Comparison of ENCODE assay signal across 10 cellular contexts in the genomic region with DNA sequence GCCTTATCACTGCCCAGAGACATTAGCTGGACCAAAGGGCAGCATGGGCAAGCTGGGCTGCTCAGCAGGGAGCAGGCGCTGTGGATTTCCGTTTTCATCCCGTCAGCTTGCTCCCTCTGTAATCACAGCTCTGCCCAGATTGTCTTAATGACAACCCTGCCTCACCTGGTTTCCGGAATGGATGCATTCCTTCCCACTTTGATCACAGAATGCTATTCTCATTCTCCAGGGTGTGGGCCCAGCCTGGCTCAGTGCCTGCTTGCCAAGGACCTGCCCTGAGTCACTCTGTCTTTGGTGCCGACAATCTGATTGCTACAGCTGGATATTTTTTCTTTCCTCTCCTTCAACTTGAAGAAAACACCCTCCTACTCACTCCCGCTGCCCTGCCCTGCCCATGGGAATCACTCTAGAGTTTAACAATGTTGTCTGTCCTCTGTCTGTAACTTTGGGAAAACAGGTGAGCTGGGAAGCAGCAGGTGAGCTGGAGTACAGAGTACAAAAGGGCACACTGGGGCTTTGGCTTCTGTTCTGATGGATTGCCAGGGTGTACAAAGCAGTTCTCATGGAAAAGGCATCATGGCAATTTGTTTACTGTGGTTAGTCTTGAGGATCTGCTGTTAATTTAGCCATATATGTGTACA. TPM values are rescaled to one million over a fixed set of nuclear protein-coding genes. Genes with fewer than 3 reads are reported as not detected.
DNase-seq lines count a peak whose midpoint lies in the region; ATAC-seq and TF ChIP-seq lines count a peak whose summit lies in the region.
"Had no signal": no experiment of that assay in that cellular context is flagged by ENCODE, and none has a peak within 500 bp of the region (broad histone marks: within the 10 kb centered on the region; RNA-seq: fewer than 3 reads in every experiment).

No MANE protein-coding gene starts in this region.

- H3K4me3 Mint-ChIP-seq in WTC11 = no peak overlapping the region
- H3K4me3 Mint-ChIP-seq in stimulated activated memory B cell treated with anti-CD40 and anti-IgM and Interleukin-4, amounts not matched to agents 10 μg/mL and 1 μg/mL and 100 μg/mL, for 72 hours = no peak overlapping the region
- H3K4me3 Mint-ChIP-seq: CD4-positive, alpha-beta T cell had no signal

- no peak overlapping the region for H2AK9ac ChIP-seq in IMR-90 (replicated peaks; ENCODE audit: low read depth, low read length, poor library complexity)

- no peak overlapping the region for H4K8ac ChIP-seq in IMR-90 (ENCODE audit: low read depth in 2 of 2, low read length in 2 of 2)

- TF ChIP-seq CTCF in IMR-90 (conservative IDR thresholded peaks at IDR 0.05; ENCODE audit: low read depth, low read length) (no peak), WTC11 (IDR thresholded peaks at IDR 0.05) (no peak), lower leg skin (IDR thresholded peaks at IDR 0.05) (no peak)

- no peaks in the 10 kb centered on the region for H4K20me1 ChIP-seq in IMR-90 (ENCODE audit: insufficient read depth, low read length)

- no peak overlapping the region for H3K4ac ChIP-seq in IMR-90 (ENCODE audit: low read depth, low read length)

- H2BK20ac ChIP-seq in IMR-90 (ENCODE audit: low read depth, low read length) = no peak overlapping the region

- 65% methylated on average over 4 of the region's 6 CpGs; no CpG with 5 or more reads in 1 of the 2 experiments for WGBS in IMR-90 (ENCODE audit: extremely low coverage in 2 of 2, insufficient read length in 1 of 2), 2 experiments
- WGBS in lower leg skin, 2 donors = 28 to 38% methylated on average over 6 of the region's 6 CpGs

- no peak overlapping the region for H3K9ac ChIP-seq in IMR-90 (ENCODE audit: low read depth, low read length)

- H3K14ac ChIP-seq in IMR-90 (replicated peaks; ENCODE audit: low read depth, low read length) = no peak overlapping the region

- POLR2A ChIA-PET in IMR-90 (lab: Charles Lee; ENCODE audit: unreplicated experiment) = no interaction called here
- POLR2A ChIA-PET in WTC11 (lab: Charles Lee) = interaction anchor here (0.7 to 1.0 kb wide), 2 partner anchors 297 to 341 kb away, joined by 3 to 6 read pairs; no protein-coding TSS in a partner anchor

- H2BK120ac ChIP-seq in IMR-90 (ENCODE audit: low read depth, low read length) = no peak overlapping the region

- H3K4me1 ChIP-seq in IMR-90 (ENCODE audit: control insufficient read depth, insufficient read depth, low read length) (no peaks in the 10 kb centered on the region), HAP-1 (no peaks in the 10 kb centered on the region)

- H3K4me2 ChIP-seq in IMR-90 (ENCODE audit: low read depth, low read length) = no peak overlapping the region

- in situ Hi-C loops in IMR-90 (cut with MboI; ENCODE audit: low sequenced_read_pairs) = no loop called here
- in situ Hi-C loops in HAP-1 (cut with MboI; ENCODE audit: low sequenced_read_pairs) = no loop called here

- DNase-seq in COR-L47 (lab: John Stamatoyannopoulos, UW) (peak; percentile 69), IMR-90 (no peak), WTC11 (ENCODE audit: low spot score) (no peak), lower leg skin (ENCODE audit: low spot score in 2 of 2) (peak; percentile 45 to 86), HAP-1 (ENCODE audit: low spot score in 2 of 2) (no peak)
- DNase-seq in activated CD8-positive, alpha-beta memory T cell treated with anti-CD3 and anti-CD28 coated beads for 24 hours = no peak
- no peak for DNase-seq in activated naive CD4-positive, alpha-beta T cell treated with anti-CD3 and anti-CD28 coated beads, Interleukin-2, amount 50 U/mL, for 72 hours (ENCODE audit: low spot score in 2 of 2)
- DNase-seq: activated T-cell treated with anti-CD3 and anti-CD28 coated beads, Interleukin-2, amount 50 U/mL, for 48 hours; CD4-positive, alpha-beta T cell had no signal

- BruUV-seq in IMR-90 (replicated peaks; lab: Mats Ljungman, UMichigan) = no TSS peak

- H3K23ac ChIP-seq in IMR-90 (ENCODE audit: low read depth, low read length) = no peak overlapping the region

- H3K9me1 ChIP-seq in IMR-90 (ENCODE audit: insufficient read depth, low read length) = no peaks in the 10 kb centered on the region

- H3K18ac ChIP-seq in IMR-90 (ENCODE audit: low read depth, low read length) = no peak overlapping the region

- no peak overlapping the region for H4K5ac ChIP-seq in IMR-90 (ENCODE audit: low read depth, low read length)

- H3K9me3 ChIP-seq in IMR-90 (ENCODE audit: control insufficient read depth, insufficient read depth, low read length) (no peaks in the 10 kb centered on the region), HAP-1 (no peaks in the 10 kb centered on the region)

- peak overlapping the region; percentile 14 for H2AFZ ChIP-seq in IMR-90 (replicated peaks; ENCODE audit: low read length, poor library complexity)

- ATAC-seq in IMR-90 (ENCODE audit: low read depth) = no peak
- peak; percentile 84 for ATAC-seq in WTC11
- ATAC-seq in stimulated activated memory B cell treated with anti-CD40 and anti-IgM and Interleukin-4, amounts not matched to agents 10 μg/mL and 1 μg/mL and 100 μg/mL, for 72 hours = no peak
- no peak for ATAC-seq in activated naive CD4-positive, alpha-beta T cell treated with anti-CD3 and anti-CD28 coated beads, Interleukin-2, amount 50 U/mL, for 72 hours

- H3K79me1 ChIP-seq in IMR-90 (ENCODE audit: low read depth in 1 of 2, low read length in 2 of 2) = no peaks in the 10 kb centered on the region

- H3K56ac ChIP-seq in IMR-90 (ENCODE audit: extremely low read depth, insufficient read depth, low read length) = no peak overlapping the region

- no peak overlapping the region for H4K91ac ChIP-seq in IMR-90 (ENCODE audit: insufficient read depth, low read depth, low read length)

- intact Hi-C loops in IMR-90 (cut with micrococcal nuclease) (loop anchor here (5.0 kb wide), 1 partner anchor 303 kb away; no protein-coding TSS in a partner anchor), lower leg skin (cut with DNase I; ENCODE audit: low total_unique reads) (no loop called here)

- dilution Hi-C loops in IMR-90 (cut with HindIII; ENCODE audit: low sequenced_read_pairs, unreplicated experiment) = no loop called here

- CTCF ChIA-PET in IMR-90 (lab: Yijun Ruan, JAX) (no interaction called here), WTC11 (lab: Charles Lee) (interaction anchor here (1.3 to 2.3 kb wide), 4 partner anchors 9 to 27 kb away, joined by 3 to 14 read pairs (median 5); a partner anchor contains a TSS)

- H3K27me3 ChIP-seq in IMR-90 (ENCODE audit: control insufficient read depth, insufficient read depth, low read length) (peaks cover 20% of the 10 kb centered on the region), HAP-1 (ENCODE audit: low read depth) (no peaks in the 10 kb centered on the region)

- no peak for TF ChIP-seq POLR2A in IMR-90 (IDR thresholded peaks at IDR 0.05; ENCODE audit: low read depth, low read length)
- no peak for TF ChIP-seq POLR2A in lower leg skin (IDR thresholded peaks at IDR 0.05)

- H3K9me3 Mint-ChIP-seq in WTC11 = no peaks in the 10 kb centered on the region
- no peaks in the 10 kb centered on the region for H3K9me3 Mint-ChIP-seq in stimulated activated memory B cell treated with anti-CD40 and anti-IgM and Interleukin-4, amounts not matched to agents 10 μg/mL and 1 μg/mL and 100 μg/mL, for 72 hours
- no peaks in the 10 kb centered on the region for H3K9me3 Mint-ChIP-seq in activated naive CD4-positive, alpha-beta T cell treated with anti-CD3 and anti-CD28 coated beads, Interleukin-2, amount 50 U/mL, for 72 hours
- H3K9me3 Mint-ChIP-seq: CD4-positive, alpha-beta T cell had no signal

- no peaks in the 10 kb centered on the region for H3K36me3 Mint-ChIP-seq in WTC11
- H3K36me3 Mint-ChIP-seq in stimulated activated memory B cell treated with anti-CD40 and anti-IgM and Interleukin-4, amounts not matched to agents 10 μg/mL and 1 μg/mL and 100 μg/mL, for 72 hours = no peaks in the 10 kb centered on the region
- H3K36me3 Mint-ChIP-seq in activated naive CD4-positive, alpha-beta T cell treated with anti-CD3 and anti-CD28 coated beads, Interleukin-2, amount 50 U/mL, for 72 hours = no peaks in the 10 kb centered on the region

- H3K27ac ChIP-seq in IMR-90 (ENCODE audit: insufficient read depth, low read length) = no peak overlapping the region

- H3K4me3 ChIP-seq in IMR-90 (ENCODE audit: insufficient read depth, low read depth, low read length) (no peak overlapping the region), lower leg skin (ENCODE audit: low read depth, poor library complexity, severe bottlenecking) (no peak overlapping the region), HAP-1 (no peak overlapping the region)

- TF ChIP-seq RAD21 in IMR-90 (IDR thresholded peaks at IDR 0.05; ENCODE audit: low read length) = no peak

- H3K36me3 ChIP-seq in IMR-90 (ENCODE audit: control insufficient read depth, insufficient read depth, low read length) (no peaks in the 10 kb centered on the region), HAP-1 (replicated peaks) (no peaks in the 10 kb centered on the region)

- no peak overlapping the region for H2AK5ac ChIP-seq in IMR-90 (ENCODE audit: low read depth, low read length)

- no peak overlapping the region for H3K27ac Mint-ChIP-seq in WTC11
- no peak overlapping the region for H3K27ac Mint-ChIP-seq in stimulated activated memory B cell treated with anti-CD40 and anti-IgM and Interleukin-4, amounts not matched to agents 10 μg/mL and 1 μg/mL and 100 μg/mL, for 72 hours
- H3K27ac Mint-ChIP-seq in activated naive CD4-positive, alpha-beta T cell treated with anti-CD3 and anti-CD28 coated beads, Interleukin-2, amount 50 U/mL, for 72 hours = no peak overlapping the region
- H3K27ac Mint-ChIP-seq: CD4-positive, alpha-beta T cell had no signal

- peaks cover 8% of the 10 kb centered on the region; the same call in 1 of the 2 replicates for H3K4me1 Mint-ChIP-seq in WTC11
- no peaks in the 10 kb centered on the region for H3K4me1 Mint-ChIP-seq in stimulated activated memory B cell treated with anti-CD40 and anti-IgM and Interleukin-4, amounts not matched to agents 10 μg/mL and 1 μg/mL and 100 μg/mL, for 72 hours

- no peak overlapping the region for H2BK15ac ChIP-seq in IMR-90 (ENCODE audit: low read depth, low read length)

- H2BK5ac ChIP-seq in IMR-90 (ENCODE audit: low read depth, low read length, poor library complexity, severe bottlenecking) = no peak overlapping the region

- peaks cover 34% of the 10 kb centered on the region for H3K27me3 Mint-ChIP-seq in WTC11 (ENCODE audit: low read depth)
- no peaks in the 10 kb centered on the region for H3K27me3 Mint-ChIP-seq in stimulated activated memory B cell treated with anti-CD40 and anti-IgM and Interleukin-4, amounts not matched to agents 10 μg/mL and 1 μg/mL and 100 μg/mL, for 72 hours
- H3K27me3 Mint-ChIP-seq: CD4-positive, alpha-beta T cell had no signal

RNA-seq across cellular contexts. Expression of a gene that starts 27.2 kb away (rescaled TPM):
- total RNA-seq in IMR-90 (2012; rRNA removed) = 19.9 and 35.0 TPM in 2 replicates
- polyA plus RNA-seq in IMR-90 (2012; rRNA removed) = 26.8 and 28.1 TPM in 2 replicates
- 12.0 and 13.6 TPM in 2 replicates for polyA plus RNA-seq in IMR-90 (2012; cell fraction: cytosol; rRNA removed)
- 18.3 and 35.9 TPM in 2 replicates for polyA plus RNA-seq in IMR-90 (2012; cell fraction: nucleus; rRNA removed; ENCODE audit: low replicate concordance)
- 81.0 to 83.9 TPM (median 81.4 TPM) in 3 replicates for total RNA-seq in WTC11 (2021)
- total RNA-seq in lower leg skin = 10 to 100 TPM; 20.1 to 22.4 (median 21.3) TPM
- total RNA-seq in activated naive CD4-positive, alpha-beta T cell treated with anti-CD3 and anti-CD28 coated beads, Interleukin-2, amount 50 U/mL, for 72 hours = 10 to 100 TPM; 33.6 to 47.7 TPM

RNA-seq across cellular contexts. Expression of a gene that starts 35.5 kb away (rescaled TPM):
- total RNA-seq in IMR-90 (2012; rRNA removed) (63.3 and 291 TPM in 2 replicates), WTC11 (2021) (350 to 369 TPM (median 355 TPM) in 3 replicates), lower leg skin (10 to 100 TPM; 37.7 to 60.4 (median 45.3) TPM)
- 141 and 167 TPM in 2 replicates for polyA plus RNA-seq in IMR-90 (2012; rRNA removed)
- 19.6 and 42.6 TPM in 2 replicates for polyA plus RNA-seq in IMR-90 (2012; cell fraction: cytosol; rRNA removed)
- 4.2 and 27.6 TPM in 2 replicates for polyA plus RNA-seq in IMR-90 (2012; cell fraction: nucleus; rRNA removed; ENCODE audit: low replicate concordance)
- 100 to 1,000 TPM; 388 to 432 TPM for total RNA-seq in activated naive CD4-positive, alpha-beta T cell treated with anti-CD3 and anti-CD28 coated beads, Interleukin-2, amount 50 U/mL, for 72 hours

Comparison
In these comparisons a context has a peak if more than half of its experiments do, and no peak if none do; other contexts are left out.
1. DNase-seq: peak in COR-L47 (single experiment) and lower leg skin (2 of 2); none in IMR-90 (single experiment), WTC11 (single experiment), activated CD8-positive, alpha-beta memory T cell treated with anti-CD3 and anti-CD28 coated beads for 24 hours (single experiment), activated naive CD4-positive, alpha-beta T cell treated with anti-CD3 and anti-CD28 coated beads, Interleukin-2, amount 50 U/mL, for 72 hours (0 of 2) and HAP-1 (0 of 2).